28 cellular contexts compared by ENCODE assay signal in genomic region chr10:12896251-12896650, GRCh38.
"Had no signal": no experiment of that assay in that cellular context is flagged by ENCODE, and none has a peak within 500 bp of the region (broad histone marks: within the 10 kb centered on the region; RNA-seq: fewer than 3 reads in every experiment).

No MANE protein-coding gene starts in this region.

- H3K4me3 Mint-ChIP-seq: stimulated activated effector memory CD8-positive, alpha-beta T cell treated with anti-CD3 and anti-CD28 coated beads, Interleukin-12 subunit alpha, Interleukin-12 subunit beta, amount 100 ng/mL, for 72 hours; stimulated activated memory B cell treated with anti-CD40 and anti-IgM and Interleukin-4, amounts not matched to agents 10 μg/mL and 1 μg/mL and 100 μg/mL, for 72 hours; stimulated activated naive B cell treated with anti-CD40 and anti-IgM and Interleukin-4, amounts not matched to agents 10 μg/mL and 1 μg/mL and 100 μg/mL, for 72 hours; stimulated activated naive CD8-positive, alpha-beta T cell treated with anti-CD3 and anti-CD28 coated beads, Interleukin-15, amount 100 ng/mL, for 72 hours; stimulated activated naive CD8-positive, alpha-beta T cell treated with anti-CD3 and anti-CD28 coated beads, Interleukin-15, Interleukin-2, amounts not matched to agents 100 ng/mL and 50 ng/mL, for 24 hours; type B pancreatic cell had no signal

- ATAC-seq: stimulated activated effector memory CD8-positive, alpha-beta T cell treated with anti-CD3 and anti-CD28 coated beads, Interleukin-12 subunit alpha, Interleukin-12 subunit beta, amount 100 ng/mL, for 72 hours; stimulated activated memory B cell treated with anti-CD40 and anti-IgM and Interleukin-4, amounts not matched to agents 10 μg/mL and 1 μg/mL and 100 μg/mL, for 72 hours; stimulated activated naive B cell treated with anti-CD40 and anti-IgM and Interleukin-4, amounts not matched to agents 10 μg/mL and 1 μg/mL and 100 μg/mL, for 72 hours; stimulated activated naive CD8-positive, alpha-beta T cell treated with anti-CD3 and anti-CD28 coated beads, Interleukin-15, amount 100 ng/mL, for 72 hours; stimulated activated naive CD8-positive, alpha-beta T cell treated with anti-CD3 and anti-CD28 coated beads, Interleukin-15, Interleukin-2, amounts not matched to agents 100 U/mL and 50 U/mL, for 24 hours; upper lobe of right lung had no signal

- H3K4me3 ChIP-seq: stomach, suprapubic skin, testis, thoracic aorta, thyroid gland, tibial artery, tibial nerve, transverse colon, upper lobe of left lung, upper lobe of right lung, uterus, vagina had no signal

- H3K27ac ChIP-seq: stomach, suprapubic skin, testis, thoracic aorta, thyroid gland, tibial artery, transverse colon, upper lobe of left lung, upper lobe of right lung, uterus, vagina had no signal

- H3K27me3 ChIP-seq: stomach, suprapubic skin, testis, thyroid gland, tibial artery, tibial nerve, transverse colon, upper lobe of left lung, upper lobe of right lung, uterus, vagina had no signal

- DNase-seq: stimulated activated CD4-positive, alpha-beta T cell treated with anti-CD3 and anti-CD28 coated beads, Interleukin-2, amount 100 ng/mL, for 48 hours; stimulated activated CD4-positive, alpha-beta T cell treated with anti-CD3 and anti-CD28 coated beads, Interleukin-4, amount 100 ng/mL, for 1 hour; stimulated activated CD4-positive, alpha-beta T cell treated with anti-CD3 and anti-CD28 coated beads, Interleukin-4, amount 100 ng/mL, for 24 hours; stimulated activated CD4-positive, alpha-beta T cell treated with anti-CD3 and anti-CD28 coated beads, Interleukin-4, amount 100 ng/mL, for 4 hours; stimulated activated CD8-positive, alpha-beta memory T cell treated with anti-CD3 and anti-CD28 coated beads, Interleukin-4, amount 100 ng/mL, for 48 hours; stimulated activated naive B cell treated with anti-CD40 and anti-IgM and Interleukin-4, amounts not matched to agents 10 μg/mL and 1 μg/mL and 100 μg/mL, for 72 hours; stimulated activated naive CD4-positive, alpha-beta T cell; stimulated activated naive CD4-positive, alpha-beta T cell treated with Interleukin-2 at 50 U/mL for 16 hours; stimulated activated naive CD8-positive, alpha-beta T cell treated with anti-CD3 and anti-CD28 coated beads, Interleukin-15, amount 100 ng/mL, for 72 hours; stimulated activated naive CD8-positive, alpha-beta T cell treated with anti-CD3 and anti-CD28 coated beads, Interleukin-15, Interleukin-2, amounts not matched to agents 100 U/mL and 50 U/mL, for 24 hours; stomach; substantia nigra; testis; thyroid gland; tibial artery; transverse colon; trophoblast cell; upper lobe of left lung; upper lobe of right lung; uterus had no signal

- H3K9me3 ChIP-seq: suprapubic skin, testis, thyroid gland, transverse colon, uterus had no signal

- H3K36me3 ChIP-seq: stomach, thoracic aorta, thyroid gland, transverse colon, upper lobe of left lung, upper lobe of right lung, uterus, vagina had no signal

- H3K27ac Mint-ChIP-seq: stimulated activated effector memory CD8-positive, alpha-beta T cell treated with anti-CD3 and anti-CD28 coated beads, Interleukin-12 subunit alpha, Interleukin-12 subunit beta, amount 100 ng/mL, for 72 hours; stimulated activated memory B cell treated with anti-CD40 and anti-IgM and Interleukin-4, amounts not matched to agents 10 μg/mL and 1 μg/mL and 100 μg/mL, for 72 hours; stimulated activated naive B cell treated with anti-CD40 and anti-IgM and Interleukin-4, amounts not matched to agents 10 μg/mL and 1 μg/mL and 100 μg/mL, for 72 hours; stimulated activated naive CD8-positive, alpha-beta T cell treated with anti-CD3 and anti-CD28 coated beads, Interleukin-15, amount 100 ng/mL, for 72 hours; stimulated activated naive CD8-positive, alpha-beta T cell treated with anti-CD3 and anti-CD28 coated beads, Interleukin-15, Interleukin-2, amounts not matched to agents 100 ng/mL and 50 ng/mL, for 24 hours; type B pancreatic cell had no signal

- H3K4me1 ChIP-seq: stomach, suprapubic skin, testis, thyroid gland, transverse colon, upper lobe of left lung, upper lobe of right lung, uterus, vagina had no signal

- H3K36me3 Mint-ChIP-seq: stimulated activated effector memory CD8-positive, alpha-beta T cell treated with anti-CD3 and anti-CD28 coated beads, Interleukin-12 subunit alpha, Interleukin-12 subunit beta, amount 100 ng/mL, for 72 hours had no signal

- H3K4me1 Mint-ChIP-seq: stimulated activated effector memory CD8-positive, alpha-beta T cell treated with anti-CD3 and anti-CD28 coated beads, Interleukin-12 subunit alpha, Interleukin-12 subunit beta, amount 100 ng/mL, for 72 hours; stimulated activated memory B cell treated with anti-CD40 and anti-IgM and Interleukin-4, amounts not matched to agents 10 μg/mL and 1 μg/mL and 100 μg/mL, for 72 hours; stimulated activated naive B cell treated with anti-CD40 and anti-IgM and Interleukin-4, amounts not matched to agents 10 μg/mL and 1 μg/mL and 100 μg/mL, for 72 hours; stimulated activated naive CD8-positive, alpha-beta T cell treated with anti-CD3 and anti-CD28 coated beads, Interleukin-15, amount 100 ng/mL, for 72 hours had no signal
